ENCODE assay signal across 11 cellular contexts in the genomic region with DNA sequence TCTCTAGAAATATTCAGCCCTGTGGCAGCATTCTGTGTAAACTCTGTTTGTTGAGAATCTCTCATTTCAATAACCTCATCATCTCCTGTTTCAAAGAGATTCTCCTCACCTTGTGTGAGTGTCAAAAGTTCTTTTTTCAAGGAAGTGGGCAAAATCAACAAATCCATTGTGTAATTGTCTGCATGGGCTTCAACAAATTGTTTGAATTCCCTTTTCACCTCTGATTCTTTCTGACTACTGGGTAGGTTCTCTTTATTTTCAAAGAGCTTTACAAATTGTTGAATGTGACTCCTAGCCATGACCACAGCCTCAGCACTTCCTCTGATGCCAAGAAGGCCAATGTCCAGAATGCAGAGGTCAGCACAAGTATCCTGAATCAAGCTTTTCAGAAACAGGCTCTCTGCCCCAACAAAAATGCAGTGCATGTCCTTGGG. TPM values are rescaled to one million over a fixed set of nuclear protein-coding genes. Genes with fewer than 3 reads are reported as not detected.
DNase-seq lines count a peak whose midpoint lies in the region; ATAC-seq and TF ChIP-seq lines count a peak whose summit lies in the region.
"Had no signal": no experiment of that assay in that cellular context is flagged by ENCODE, and none has a peak within 500 bp of the region (broad histone marks: within the 10 kb centered on the region; RNA-seq: fewer than 3 reads in every experiment).

No MANE protein-coding gene starts in this region.

- H3K27me3 ChIP-seq in liver (ENCODE audit: control insufficient read depth in 4 of 4, insufficient read depth in 4 of 4, low read length in 3 of 4), result no peaks in the 10 kb centered on the region
- H3K27me3 ChIP-seq in subcutaneous abdominal adipose tissue (ENCODE audit: control insufficient read depth in 5 of 5, insufficient read depth in 4 of 5, low read length in 5 of 5), result no peaks in the 10 kb centered on the region

- peak overlapping the region; percentile 83 for H3K27ac Mint-ChIP-seq in activated T-cell treated with anti-CD3 and anti-CD28 coated beads, Interleukin-2, amount 50 U/mL, for 72 hours

- peaks cover 62% of the 10 kb centered on the region for H3K4me1 Mint-ChIP-seq in activated T-cell treated with anti-CD3 and anti-CD28 coated beads, Interleukin-2, amount 50 U/mL, for 72 hours (ENCODE audit: low read depth)

- in situ Hi-C loops in astrocyte of the cerebellum (cut with HindIII; ENCODE audit: low sequenced_read_pairs), result no loop called here

- no peaks in the 10 kb centered on the region for H3K27me3 Mint-ChIP-seq in activated T-cell treated with anti-CD3 and anti-CD28 coated beads, Interleukin-2, amount 50 U/mL, for 72 hours (ENCODE audit: low read depth)

- DNase-seq in activated T-cell treated with anti-CD3 and anti-CD28 coated beads, Interleukin-2, amount 50 U/mL, for 72 hours, result no peak
- DNase-seq in activated T-cell treated with anti-CD3 and anti-CD28 coated beads for 4 hours (no peak), astrocyte of the cerebellum (ENCODE audit: low read depth) (peak; percentile 43), NCI-H146 (lab: John Stamatoyannopoulos, UW) (no peak)
- DNase-seq: caudate nucleus; SK-N-SH; stimulated activated CD4-positive, alpha-beta T cell treated with anti-CD3 and anti-CD28 coated beads, Interleukin-2, amount 100 ng/mL, for 24 hours had no signal

- H3K9me3 ChIP-seq in liver (ENCODE audit: control insufficient read depth in 4 of 4, low read length in 3 of 4), result no peaks in the 10 kb centered on the region
- H3K9me3 ChIP-seq in subcutaneous abdominal adipose tissue (ENCODE audit: control insufficient read depth in 5 of 5, low read length in 5 of 5), result no peaks in the 10 kb centered on the region
- H3K9me3 ChIP-seq: SK-N-SH had no signal

- H3K4me3 Mint-ChIP-seq in activated T-cell treated with anti-CD3 and anti-CD28 coated beads, Interleukin-2, amount 50 U/mL, for 72 hours, result peak overlapping the region in 1 of 2 donors; percentile 6

- peak in 1 of 2 donors; percentile 26 for TF ChIP-seq RAD21 in liver (IDR thresholded peaks at IDR 0.05)

- H3K27ac ChIP-seq in liver (ENCODE audit: low read depth in 1 of 2, low read length in 2 of 2), result peak overlapping the region in 1 of 2 donors; percentile 13
- H3K27ac ChIP-seq in subcutaneous abdominal adipose tissue (ENCODE audit: low read depth, low read length), result peak overlapping the region; percentile 11

- H3K9ac ChIP-seq in liver (ENCODE audit: low read depth in 1 of 2, low read length in 2 of 2), result no peak overlapping the region
- H3K9ac ChIP-seq in subcutaneous abdominal adipose tissue (ENCODE audit: low read length in 5 of 5), result no peak overlapping the region
- H3K9ac ChIP-seq: SK-N-SH had no signal

- no peaks in the 10 kb centered on the region for H3K9me3 Mint-ChIP-seq in activated T-cell treated with anti-CD3 and anti-CD28 coated beads, Interleukin-2, amount 50 U/mL, for 72 hours

- no peak overlapping the region for H3K4me3 ChIP-seq in astrocyte of the cerebellum (ENCODE audit: low read depth, low read length)
- H3K4me3 ChIP-seq in liver (ENCODE audit: low read depth in 1 of 3, low read length in 3 of 3), result no peak overlapping the region
- no peak overlapping the region for H3K4me3 ChIP-seq in subcutaneous abdominal adipose tissue (ENCODE audit: low read depth in 1 of 5, low read length in 5 of 5)

- H3K36me3 Mint-ChIP-seq in activated T-cell treated with anti-CD3 and anti-CD28 coated beads, Interleukin-2, amount 50 U/mL, for 72 hours (ENCODE audit: insufficient read depth in 2 of 2), result peaks cover 6 to 13% of the 10 kb centered on the region in 2 donors

- H3K36me3 ChIP-seq in liver (ENCODE audit: control insufficient read depth in 4 of 4, insufficient read depth in 3 of 4, low read depth in 1 of 4, low read length in 3 of 4) (no peaks in the 10 kb centered on the region), subcutaneous abdominal adipose tissue (ENCODE audit: control insufficient read depth in 5 of 5, insufficient read depth in 5 of 5, low read length in 5 of 5) (peaks cover 0 to 14% (median 4%) of the 10 kb centered on the region in 5 donors)

- TF ChIP-seq CTCF in astrocyte of the cerebellum (IDR thresholded peaks at IDR 0.05; ENCODE audit: low read depth, low read length, missing control alignments) (no peak), liver (IDR thresholded peaks at IDR 0.05; ENCODE audit: low read depth, low read length, missing input control) (no peak)

- H3K4me1 ChIP-seq in liver (ENCODE audit: control insufficient read depth in 4 of 4, insufficient read depth in 4 of 4, low read length in 3 of 4) (peaks cover 21 to 53% (median 47%) of the 10 kb centered on the region in 4 donors), subcutaneous abdominal adipose tissue (ENCODE audit: control insufficient read depth in 5 of 5, insufficient read depth in 5 of 5, low read length in 5 of 5) (peaks cover 0 to 28% (median 20%) of the 10 kb centered on the region in 5 donors)

- no peak for ATAC-seq in activated T-cell treated with anti-CD3 and anti-CD28 coated beads, Interleukin-2, amount 50 U/mL, for 72 hours (replicated peaks in 1 of 2)
- no peak for ATAC-seq in HG03280 (IDR thresholded peaks at IDR 0.05; ENCODE audit: unreplicated experiment)
- ATAC-seq in HG03571 (IDR thresholded peaks at IDR 0.05; ENCODE audit: unreplicated experiment), result no peak

TF ChIP-seq in liver, 16 proteins besides CTCF, POLR2A, EP300 and RAD21:
- TF ChIP-seq FOXA2 (IDR thresholded peaks at IDR 0.05) (no peak), ATF3 (IDR thresholded peaks at IDR 0.05) (no peak), YY1 (IDR thresholded peaks at IDR 0.05) (no peak), HNF4A (conservative IDR thresholded peaks at IDR 0.05) (peak; percentile 48 to 73), NR2F2 (IDR thresholded peaks at IDR 0.05) (peak; percentile 86), SP1 (IDR thresholded peaks at IDR 0.05) (peak; percentile 49), RXRA (IDR thresholded peaks at IDR 0.05) (peak; percentile 44 to 57), HNF4G (IDR thresholded peaks at IDR 0.05) (no peak), TAF1 (conservative IDR thresholded peaks at IDR 0.05) (no peak), REST (IDR thresholded peaks at IDR 0.05) (no peak), FOXA1 (IDR thresholded peaks at IDR 0.05) (no peak)
- TF ChIP-seq, protein P1, sequence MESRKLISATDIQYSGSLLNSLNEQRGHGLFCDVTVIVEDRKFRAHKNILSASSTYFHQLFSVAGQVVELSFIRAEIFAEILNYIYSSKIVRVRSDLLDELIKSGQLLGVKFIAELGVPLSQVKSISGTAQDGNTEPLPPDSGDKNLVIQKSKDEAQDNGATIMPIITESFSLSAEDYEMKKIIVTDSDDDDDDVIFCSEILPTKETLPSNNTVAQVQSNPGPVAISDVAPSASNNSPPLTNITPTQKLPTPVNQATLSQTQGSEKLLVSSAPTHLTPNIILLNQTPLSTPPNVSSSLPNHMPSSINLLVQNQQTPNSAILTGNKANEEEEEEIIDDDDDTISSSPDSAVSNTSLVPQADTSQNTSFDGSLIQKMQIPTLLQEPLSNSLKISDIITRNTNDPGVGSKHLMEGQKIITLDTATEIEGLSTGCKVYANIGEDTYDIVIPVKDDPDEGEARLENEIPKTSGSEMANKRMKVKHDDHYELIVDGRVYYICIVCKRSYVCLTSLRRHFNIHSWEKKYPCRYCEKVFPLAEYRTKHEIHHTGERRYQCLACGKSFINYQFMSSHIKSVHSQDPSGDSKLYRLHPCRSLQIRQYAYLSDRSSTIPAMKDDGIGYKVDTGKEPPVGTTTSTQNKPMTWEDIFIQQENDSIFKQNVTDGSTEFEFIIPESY (IDR thresholded peaks at IDR 0.05), result no peak
TF ChIP-seq in liver: peak in this region for 4.

RNA-seq across cellular contexts. Expression of gene N4BP1, which starts 48.0 kb away (rescaled TPM):
- 10 to 100 TPM; 59.0 to 60.7 TPM for total RNA-seq in activated T-cell treated with anti-CD3 and anti-CD28 coated beads, Interleukin-2, amount 50 U/mL, for 72 hours
- total RNA-seq in liver, result 10 to 100 TPM; 10.8 to 14.5 TPM
- polyA plus RNA-seq in liver, result 1 to 10 TPM; 4.4 to 5.7 TPM
